In the genomic region with DNA sequence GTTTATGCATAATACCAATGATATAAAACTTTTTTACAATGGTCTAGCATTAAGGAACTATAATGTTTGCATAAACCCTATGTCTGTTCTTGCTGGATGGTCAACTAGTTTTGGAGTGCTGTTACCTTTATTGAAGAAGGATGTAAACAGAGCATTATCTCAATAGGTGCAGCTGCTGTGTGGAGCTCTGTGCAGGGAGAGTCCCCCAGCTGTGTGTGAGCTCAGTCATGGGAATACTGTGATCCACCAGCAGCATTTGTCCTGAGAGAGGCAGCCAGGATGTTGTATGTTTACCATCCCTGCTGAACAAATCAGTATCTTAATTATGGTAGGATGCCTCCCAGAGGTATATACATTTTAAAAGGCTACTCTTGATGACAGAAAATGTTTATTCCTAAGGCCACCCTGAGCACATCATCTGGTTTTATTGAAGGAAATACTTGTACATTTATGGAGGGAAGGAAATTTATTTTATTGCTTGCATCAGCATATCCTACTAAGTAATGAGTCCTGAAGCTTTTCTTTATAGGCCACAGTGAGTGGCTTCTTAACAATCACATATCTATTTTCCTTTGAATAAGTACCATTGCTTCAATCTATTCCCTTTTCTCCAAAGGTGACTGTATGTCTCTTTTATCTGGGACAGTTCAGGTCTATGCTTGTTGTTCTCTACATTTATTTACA, we compare ENCODE assay signal across 24 cellular contexts. TPM values are rescaled to one million over a fixed set of nuclear protein-coding genes. Genes with fewer than 3 reads are reported as not detected.
DNase-seq lines count a peak whose midpoint lies in the region; ATAC-seq and TF ChIP-seq lines count a peak whose summit lies in the region.
"Had no signal": no experiment of that assay in that cellular context is flagged by ENCODE, and none has a peak within 500 bp of the region (broad histone marks: within the 10 kb centered on the region; RNA-seq: fewer than 3 reads in every experiment).

No MANE protein-coding gene starts in this region.

- H3K9me3 Mint-ChIP-seq in endodermal cell, result no peaks in the 10 kb centered on the region
- H3K9me3 Mint-ChIP-seq: activated naive CD4-positive, alpha-beta T cell treated with anti-CD3 and anti-CD28 coated beads, Interleukin-2, amount 50 U/mL, for 72 hours; dendritic cell treated with granulocyte-macrophage colony-stimulating factor and Interleukin-4, amounts not matched to agents 40 ng/mL and 50 ng/mL, for 4 days; naive thymus-derived CD8-positive, alpha-beta T cell; stimulated activated naive B cell treated with anti-CD40 and anti-IgM and Interleukin-4, amounts not matched to agents 10 μg/mL and 1 μg/mL and 100 μg/mL, for 72 hours had no signal

- H3K27ac ChIP-seq in SJCRH30 (no peak overlapping the region), endodermal cell (ENCODE audit: low read depth, low read length) (no peak overlapping the region)
- H3K27ac ChIP-seq: left lung, RWPE1, testis, uterus had no signal

- no peak overlapping the region for H3K4me3 Mint-ChIP-seq in endodermal cell
- H3K4me3 Mint-ChIP-seq: dendritic cell treated with granulocyte-macrophage colony-stimulating factor and Interleukin-4, amounts not matched to agents 40 ng/mL and 50 ng/mL, for 4 days; naive thymus-derived CD8-positive, alpha-beta T cell; stimulated activated naive B cell treated with anti-CD40 and anti-IgM and Interleukin-4, amounts not matched to agents 10 μg/mL and 1 μg/mL and 100 μg/mL, for 72 hours had no signal

- peaks cover 21% of the 10 kb centered on the region for H3K4me1 Mint-ChIP-seq in endodermal cell

- ATAC-seq in GM21360 (IDR thresholded peaks at IDR 0.05; ENCODE audit: unreplicated experiment) (no peak), HG02623 (IDR thresholded peaks at IDR 0.05; ENCODE audit: unreplicated experiment) (no peak), GM18907 (IDR thresholded peaks at IDR 0.05; ENCODE audit: unreplicated experiment) (no peak)
- ATAC-seq: activated naive CD4-positive, alpha-beta T cell treated with anti-CD3 and anti-CD28 coated beads, Interleukin-2, amount 50 U/mL, for 72 hours; left lung; naive thymus-derived CD8-positive, alpha-beta T cell; stimulated activated naive B cell treated with anti-CD40 and anti-IgM and Interleukin-4, amounts not matched to agents 10 μg/mL and 1 μg/mL and 100 μg/mL, for 72 hours had no signal

- no peak for TF ChIP-seq CTCF in endodermal cell (conservative IDR thresholded peaks at IDR 0.05)

- no peaks in the 10 kb centered on the region for H3K27me3 ChIP-seq in SJCRH30
- H3K27me3 ChIP-seq in endodermal cell (ENCODE audit: control insufficient read depth, insufficient read depth, low read length, poor library complexity, severe bottlenecking), result no peaks in the 10 kb centered on the region
- H3K27me3 ChIP-seq: BE2C, left lung, testis, uterus had no signal

- DNase-seq in COLO668 (lab: John Stamatoyannopoulos, UW; ENCODE audit: unreplicated experiment), result peak; percentile 90
- peak; percentile 28 for DNase-seq in NCI-H1092 (lab: John Stamatoyannopoulos, UW)
- peak; percentile 87 for DNase-seq in NCI-H345 (lab: John Stamatoyannopoulos, UW)
- DNase-seq in SJCRH30, result peak; percentile 10 to 42
- DNase-seq in endodermal cell, result no peak
- DNase-seq: activated CD4-positive, alpha-beta T cell treated with anti-CD3 and anti-CD28 coated beads, Interleukin-2, amount 50 U/mL, for 4 hours; activated CD8-positive, alpha-beta memory T cell treated with anti-CD3 and anti-CD28 coated beads, Interleukin-2, amount 50 U/mL, for 4 hours; BE2C; central memory CD4-positive, alpha-beta T cell; hypothalamus; left lung; naive thymus-derived CD8-positive, alpha-beta T cell; NCI-H1694; NCI-H524 treated with DMSO at 0.1 percent for 48 hours; small intestine; stimulated activated naive B cell treated with anti-CD40 and anti-IgM and Interleukin-4, amounts not matched to agents 10 μg/mL and 1 μg/mL and 100 μg/mL, for 72 hours; testis; uterus had no signal

- H3K9ac ChIP-seq in endodermal cell (ENCODE audit: extremely low read depth, low read length, poor library complexity, severe bottlenecking), result no peak overlapping the region

- no peaks in the 10 kb centered on the region for H3K4me1 ChIP-seq in SJCRH30
- H3K4me1 ChIP-seq in endodermal cell (ENCODE audit: control insufficient read depth, insufficient read depth, low read length), result peaks cover 6% of the 10 kb centered on the region
- H3K4me1 ChIP-seq: BE2C, left lung, testis, uterus had no signal

- H3K36me3 ChIP-seq in SJCRH30 (no peaks in the 10 kb centered on the region; the same call in 1 of the 2 replicates), endodermal cell (ENCODE audit: control insufficient read depth, insufficient read depth, low read length) (peaks cover 92% of the 10 kb centered on the region)
- H3K36me3 ChIP-seq: uterus had no signal

- H3K36me3 Mint-ChIP-seq in endodermal cell (ENCODE audit: low read depth), result peaks cover 44% of the 10 kb centered on the region
- H3K36me3 Mint-ChIP-seq: activated naive CD4-positive, alpha-beta T cell treated with anti-CD3 and anti-CD28 coated beads, Interleukin-2, amount 50 U/mL, for 72 hours had no signal

- no peaks in the 10 kb centered on the region for H3K27me3 Mint-ChIP-seq in endodermal cell (ENCODE audit: insufficient read depth)
- H3K27me3 Mint-ChIP-seq: dendritic cell treated with granulocyte-macrophage colony-stimulating factor and Interleukin-4, amounts not matched to agents 40 ng/mL and 50 ng/mL, for 4 days; naive thymus-derived CD8-positive, alpha-beta T cell; stimulated activated naive B cell treated with anti-CD40 and anti-IgM and Interleukin-4, amounts not matched to agents 10 μg/mL and 1 μg/mL and 100 μg/mL, for 72 hours had no signal

- H3K4me3 ChIP-seq in SJCRH30 (no peak overlapping the region), endodermal cell (ENCODE audit: low read length) (no peak overlapping the region)
- H3K4me3 ChIP-seq: left lung, testis, uterus had no signal

- H3K9me3 ChIP-seq in SJCRH30 (replicated peaks) (no peaks in the 10 kb centered on the region), endodermal cell (ENCODE audit: control insufficient read depth, low read length) (no peaks in the 10 kb centered on the region)
- H3K9me3 ChIP-seq: BE2C, left lung, testis, uterus had no signal

- H3K27ac Mint-ChIP-seq in endodermal cell, result no peak overlapping the region
- H3K27ac Mint-ChIP-seq: activated naive CD4-positive, alpha-beta T cell treated with anti-CD3 and anti-CD28 coated beads, Interleukin-2, amount 50 U/mL, for 72 hours; dendritic cell treated with granulocyte-macrophage colony-stimulating factor and Interleukin-4, amounts not matched to agents 40 ng/mL and 50 ng/mL, for 4 days; stimulated activated naive B cell treated with anti-CD40 and anti-IgM and Interleukin-4, amounts not matched to agents 10 μg/mL and 1 μg/mL and 100 μg/mL, for 72 hours had no signal

RNA-seq across cellular contexts. Expression of a gene that starts 11.7 kb away (rescaled TPM):
- 26.8 and 28.9 TPM in 2 replicates for total RNA-seq in SJCRH30 (2014; rRNA removed; shearing (Covaris generic))
- 10 to 100 TPM; 76.7 to 83.9 TPM for total RNA-seq in endodermal cell
- polyA plus RNA-seq in endodermal cell (2013, experiment 1 of 2), result 28.8 TPM
- 31.4 TPM for polyA plus RNA-seq in endodermal cell (2013, experiment 2 of 2)
